8 cellular contexts compared by ENCODE assay signal in the genomic region with DNA sequence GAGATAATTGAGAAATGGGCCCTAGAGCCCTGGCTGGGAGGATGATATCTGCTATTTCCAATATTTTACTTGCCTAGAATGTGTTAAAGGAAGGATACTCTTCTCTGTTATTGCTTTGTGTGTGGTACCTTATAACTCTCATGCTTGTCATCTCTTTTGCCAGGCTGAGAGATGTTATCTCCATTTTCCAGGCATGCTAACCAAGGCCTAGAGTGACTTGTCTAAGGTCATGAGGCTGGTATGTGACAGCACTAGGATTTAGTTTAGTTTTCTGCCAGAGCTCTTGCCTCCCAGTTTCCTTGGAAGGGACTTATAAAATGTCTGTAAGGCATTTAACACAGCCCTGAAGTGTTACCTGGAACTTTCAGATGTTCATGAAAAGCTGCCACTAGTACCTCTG. TPM values are rescaled to one million over a fixed set of nuclear protein-coding genes. Genes with fewer than 3 reads are reported as not detected.
DNase-seq lines count a peak whose midpoint lies in the region; ATAC-seq and TF ChIP-seq lines count a peak whose summit lies in the region.

No MANE protein-coding gene starts in this region.

- H3K4me1 Mint-ChIP-seq in nephron = peaks cover 17% of the 10 kb centered on the region

- peaks cover 71% of the 10 kb centered on the region for H3K79me2 ChIP-seq in MM.1S (ENCODE audit: low read length)

- peaks cover 26% of the 10 kb centered on the region for H3F3A ChIP-seq in MM.1S (ENCODE audit: insufficient read depth, low read length)

- H3K27me3 ChIP-seq in BJ (ENCODE audit: control insufficient read depth, insufficient read depth, low read length) = no peaks in the 10 kb centered on the region
- no peaks in the 10 kb centered on the region for H3K27me3 ChIP-seq in MM.1S (replicated peaks; ENCODE audit: insufficient read depth, low read length)

- peak overlapping the region; percentile 98 for H3K4me3 ChIP-seq in BJ (ENCODE audit: low read depth, low read length)
- H3K4me3 ChIP-seq in MM.1S (ENCODE audit: low read length) = peak overlapping the region; percentile 99
- peak overlapping the region; percentile 97 for H3K4me3 ChIP-seq in coronary artery

- H3K27me3 Mint-ChIP-seq in nephron (ENCODE audit: low read depth) = no peaks in the 10 kb centered on the region

- ATAC-seq in HG02798 (IDR thresholded peaks at IDR 0.05; ENCODE audit: poor library complexity, unreplicated experiment) = no peak

- H3K4me3 Mint-ChIP-seq in nephron = peak overlapping the region; percentile 92 to 97 (median 93)

- no peaks in the 10 kb centered on the region for H3K9me3 ChIP-seq in MM.1S (replicated peaks; ENCODE audit: insufficient read depth, low read length)

- peak overlapping the region; percentile 95 for H3K27ac ChIP-seq in MM.1S (ENCODE audit: low read length)
- peak overlapping the region; percentile 98 to 99 for H3K27ac ChIP-seq in coronary artery

- peaks cover 24% of the 10 kb centered on the region for H3K36me3 ChIP-seq in BJ (ENCODE audit: control insufficient read depth, insufficient read depth, low read length)
- 0 out of 2 replicates have a peak, but pooled peaks cover 2% of the 10 kb centered on the region for H3K36me3 ChIP-seq in MM.1S (replicated peaks; ENCODE audit: insufficient read depth, low read length)

- H3K9me2 ChIP-seq in MM.1S (replicated peaks; ENCODE audit: insufficient read depth, low read length) = no peaks in the 10 kb centered on the region

- CTCF ChIA-PET in BJ (lab: Yijun Ruan, JAX) = interaction anchor here (0.8 to 13.7 kb wide), 10 partner anchors 8 to 327 kb away, joined by 3 to 135 read pairs (median 4); partner anchors contain the start of gene CYP11A1

- peaks cover 26% of the 10 kb centered on the region for H3K36me3 Mint-ChIP-seq in nephron (ENCODE audit: low read depth)

- H3K4me1 ChIP-seq in MM.1S (ENCODE audit: low read length) = peaks cover 25% of the 10 kb centered on the region

- peak overlapping the region; percentile 77 to 96 (median 92) for H3K27ac Mint-ChIP-seq in nephron

- peaks cover 18% of the 10 kb centered on the region; the same call in 1 of the 2 replicates for H4K20me1 ChIP-seq in MM.1S (ENCODE audit: insufficient read depth, low read length)

- no peaks in the 10 kb centered on the region for H3K9me3 Mint-ChIP-seq in nephron

- H2AFZ ChIP-seq in MM.1S (ENCODE audit: low read length) = no peak overlapping the region

- peak overlapping the region; percentile 92 for H3K4me2 ChIP-seq in MM.1S (ENCODE audit: low read depth, low read length)

- no peak for TF ChIP-seq CTCF in BJ (IDR thresholded peaks at IDR 0.05; ENCODE audit: insufficient read depth, low read depth, low read length)
- no peak for TF ChIP-seq CTCF in MM.1S (IDR thresholded peaks at IDR 0.05; ENCODE audit: low read length)
- no peak for TF ChIP-seq CTCF in coronary artery (IDR thresholded peaks at IDR 0.05)
- no peak for TF ChIP-seq CTCF in nephron (IDR thresholded peaks at IDR 0.05; ENCODE audit: unreplicated experiment in 3 of 3)

- H3K9ac ChIP-seq in MM.1S (ENCODE audit: low read length) = peak overlapping the region; percentile 99

- DNase-seq in BJ (ENCODE audit: low read depth) (no peak), MM.1S (no peak), coronary artery (ENCODE audit: low spot score) (no peak), retina (no peak), MV-4-11 (lab: John Stamatoyannopoulos, UW) (no peak), NCI-H2081 treated with DMSO at 0.1 percent for 48 hours (lab: John Stamatoyannopoulos, UW) (no peak)

- POLR2A ChIA-PET in BJ (lab: Charles Lee) = interaction anchor here (0.9 kb wide), 1 partner anchor 76 kb away, joined by 7 read pairs; the partner anchor contains the start of gene ARID3B

RNA-seq across cellular contexts. Expression of gene CLK3, which starts 1.4 kb away (rescaled TPM):
- polyA plus RNA-seq in BJ (2011; rRNA removed) = 45.2 and 58.3 TPM in 2 replicates
- 70.9 and 140 TPM in 2 replicates for polyA minus RNA-seq in BJ (2011; rRNA and poly(A)+ RNA removed)
